ENCODE assay signal across 8 cellular contexts in the genomic region with DNA sequence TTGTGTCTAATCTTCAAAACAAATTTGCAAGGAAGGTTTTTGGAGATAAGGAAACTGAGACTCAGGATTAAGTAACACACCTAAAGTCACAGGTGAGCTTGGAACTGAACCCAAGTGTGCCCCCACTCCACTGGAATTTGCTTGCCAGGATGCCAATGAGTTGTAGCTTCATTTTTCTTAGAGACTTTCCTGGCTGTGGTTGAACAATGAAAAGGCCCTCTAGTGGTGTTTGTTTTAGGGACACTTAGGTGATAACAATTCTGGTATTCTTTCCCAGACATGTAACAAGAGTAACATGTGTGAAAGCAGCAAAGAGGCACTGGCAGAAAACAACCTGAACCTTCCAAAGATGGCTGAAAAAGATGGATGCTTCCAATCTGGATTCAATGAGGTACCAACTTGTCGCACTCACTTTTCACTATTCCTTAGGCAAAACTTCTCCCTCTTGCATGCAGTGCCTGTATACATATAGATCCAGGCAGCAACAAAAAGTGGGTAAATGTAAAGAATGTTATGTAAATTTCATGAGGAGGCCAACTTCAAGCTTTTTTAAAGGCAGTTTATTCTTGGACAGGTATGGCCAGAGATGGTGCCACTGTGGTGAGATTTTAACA. TPM values are rescaled to one million over a fixed set of nuclear protein-coding genes. Genes with fewer than 3 reads are reported as not detected.
A peak's percentile ranks its signal among the peaks of the same experiment; 100 is the strongest.
DNase-seq lines count a peak whose midpoint lies in the region; ATAC-seq, FAIRE-seq and TF ChIP-seq lines count a peak whose summit lies in the region.

No MANE protein-coding gene starts in this region.

- H3K4me1 Mint-ChIP-seq in type B pancreatic cell (ENCODE audit: unreplicated experiment), result peaks cover 14% of the 10 kb centered on the region

- intact Hi-C loops in PC-9 (cut with micrococcal nuclease; ENCODE audit: unreplicated experiment), result loop anchor here (1.0 to 5.0 kb wide), 6 partner anchors 54 to 454 kb away; a partner anchor contains a TSS

- H3K9ac ChIP-seq in BLaER1 treated with 17β-estradiol and CSF1 and Interleukin-3, amounts not matched to agents 10 nM and 100 nM, result peak overlapping the region in 4 of 11 experiments; percentile 78 to 96 (median 90); a peak in 8 of 22 replicates

- H3K27ac ChIP-seq in BLaER1 treated with 17β-estradiol and CSF1 and Interleukin-3, amounts not matched to agents 10 nM and 100 nM, result peak overlapping the region in 4 of 11 experiments; percentile 82 to 94 (median 92); a peak in 8 of 22 replicates
- no peak overlapping the region for H3K27ac ChIP-seq in PC-9

- peaks cover 32% of the 10 kb centered on the region; the same call in 1 of the 2 replicates for H3F3A ChIP-seq in PC-9 (ENCODE audit: insufficient read depth, low read depth)

- peaks cover 0 to 42% (median 0%) of the 10 kb centered on the region in 11 experiments; a peak in 6 of 22 replicates for H3K36me3 ChIP-seq in BLaER1 treated with 17β-estradiol and CSF1 and Interleukin-3, amounts not matched to agents 10 nM and 100 nM
- no peaks in the 10 kb centered on the region for H3K36me3 ChIP-seq in PC-9 (ENCODE audit: low read depth)

- peak overlapping the region; percentile 34 for H3K27ac Mint-ChIP-seq in type B pancreatic cell

- TF ChIP-seq CTCF in PC-9 (conservative IDR thresholded peaks at IDR 0.05) (peak; percentile 89), type B pancreatic cell (conservative IDR thresholded peaks at IDR 0.05) (peak; percentile 66)

- CTCF ChIA-PET in PC-9 (lab: Charles Lee), result interaction anchor here (0.6 to 4.1 kb wide), 13 partner anchors 32 to 327 kb away, joined by 3 to 113 read pairs (median 4); a partner anchor contains a TSS

- no peak for DNase-seq in GM18507 (ENCODE audit: extremely low spot score, insufficient read length, low read depth)
- peak; percentile 47 to 70 for DNase-seq in PC-9
- DNase-seq in foreskin melanocyte, result peak; percentile 41
- DNase-seq in type B pancreatic cell (ENCODE audit: extremely low spot score, unreplicated experiment), result no peak
- no peak for DNase-seq in cerebellum (ENCODE audit: low spot score)
- no peak for DNase-seq in islet precursor cell

- peaks cover 25 to 71% (median 48%) of the 10 kb centered on the region in 10 experiments for H3K4me1 ChIP-seq in BLaER1 treated with 17β-estradiol and CSF1 and Interleukin-3, amounts not matched to agents 10 nM and 100 nM
- H3K4me1 ChIP-seq in PC-9 (replicated peaks; ENCODE audit: insufficient read depth), result peaks cover 56% of the 10 kb centered on the region

- H3K4me2 ChIP-seq in BLaER1 treated with 17β-estradiol and CSF1 and Interleukin-3, amounts not matched to agents 10 nM and 100 nM, result peak overlapping the region in 7 of 11 experiments; percentile 82 to 98 (median 96); a peak in 12 of 22 replicates
- peak overlapping the region; percentile 80 for H3K4me2 ChIP-seq in PC-9

- no peak for ATAC-seq in GM18868 (IDR thresholded peaks at IDR 0.05; ENCODE audit: unreplicated experiment)

- H3K4me3 Mint-ChIP-seq in type B pancreatic cell, result no peak overlapping the region

- BruUV-seq in PC-9 (replicated peaks; lab: Mats Ljungman, UMichigan), result no TSS peak

- no peaks in the 10 kb centered on the region for H3K9me2 ChIP-seq in PC-9 (ENCODE audit: insufficient read depth)

- peaks cover 0 to 31% (median 0%) of the 10 kb centered on the region in 11 experiments; a peak in 5 of 22 replicates for H4K20me1 ChIP-seq in BLaER1 treated with 17β-estradiol and CSF1 and Interleukin-3, amounts not matched to agents 10 nM and 100 nM
- no peaks in the 10 kb centered on the region for H4K20me1 ChIP-seq in PC-9 (ENCODE audit: insufficient read depth)

- peaks cover 11% of the 10 kb centered on the region for H3K27me3 Mint-ChIP-seq in type B pancreatic cell

- H2AFZ ChIP-seq in PC-9, result no peak overlapping the region

- peak overlapping the region in 4 of 10 experiments; percentile 69 to 75 (median 72); a peak in 8 of 20 replicates for H3K4me3 ChIP-seq in BLaER1 treated with 17β-estradiol and CSF1 and Interleukin-3, amounts not matched to agents 10 nM and 100 nM
- no peak overlapping the region for H3K4me3 ChIP-seq in PC-9

- peak; percentile 74 for FAIRE-seq in GM18507 (lab: Jason Lieb, UNC)

- no peaks in the 10 kb centered on the region for H3K36me3 Mint-ChIP-seq in type B pancreatic cell

- H3K79me2 ChIP-seq in PC-9 (ENCODE audit: low read depth), result no peaks in the 10 kb centered on the region

- no peaks in the 10 kb centered on the region for H3K9me3 Mint-ChIP-seq in type B pancreatic cell

- POLR2A ChIA-PET in PC-9 (lab: Charles Lee; ENCODE audit: unreplicated experiment), result interaction anchor here (0.6 to 0.7 kb wide), 3 partner anchors 154 to 386 kb away, joined by 3 to 6 read pairs (median 3); no protein-coding TSS in a partner anchor

- H3K27me3 ChIP-seq in BLaER1 treated with 17β-estradiol and CSF1 and Interleukin-3, amounts not matched to agents 10 nM and 100 nM, result peaks cover 0 to 13% (median 6%) of the 10 kb centered on the region in 11 experiments; a peak in 12 of 22 replicates
- H3K27me3 ChIP-seq in PC-9 (ENCODE audit: insufficient read depth, low read depth), result no peaks in the 10 kb centered on the region

- H3K9me3 ChIP-seq in BLaER1 treated with 17β-estradiol and CSF1 and Interleukin-3, amounts not matched to agents 10 nM and 100 nM (replicated peaks in 1 of 11), result no peaks in the 10 kb centered on the region
- H3K9me3 ChIP-seq in PC-9 (ENCODE audit: insufficient read depth, low read depth), result no peaks in the 10 kb centered on the region; the same call in 1 of the 2 replicates

RNA-seq across cellular contexts. Expression of a gene that starts 1.5 kb away (rescaled TPM):
- total RNA-seq in PC-9 (2021), result 1.4 and 1.7 TPM in 2 replicates
- 1.8 TPM in 1 of 2 replicates, not detected in the other for total RNA-seq in type B pancreatic cell (ENCODE audit: low replicate concordance)
- total RNA-seq in cerebellum, result not detected

Comparison
In these comparisons a context has a peak if more than half of its experiments do, and no peak if none do; other contexts are left out.
1. DNase-seq: peak in PC-9 (2 of 2) and foreskin melanocyte (single experiment); none in GM18507 (single experiment), type B pancreatic cell (single experiment), cerebellum (single experiment) and islet precursor cell (single experiment).